Comparison of ENCODE assay signal across 1 cellular context in genomic region chr15:90954712-90955671, GRCh38.
TF ChIP-seq lines count a peak whose summit lies in the region.

RCCD1 (plus strand) TSS chr15:90954884; CDS start chr15:90956735, 1,851 bp downstream.

TF ChIP-seq in K562, 482 proteins besides CTCF, POLR2A, EP300 and RAD21 (continued from another document and continues in another):
- TF ChIP-seq GMEB1 (CRISPR knock-in tag; IDR thresholded peaks at IDR 0.05): peak; percentile 52
- TF ChIP-seq LEF1 (IDR thresholded peaks at IDR 0.05): peak; percentile 58; the same call in 1 of the 2 replicates
- TF ChIP-seq ZMIZ1 (IDR thresholded peaks at IDR 0.05; ENCODE audit: low read depth in 2 of 2, low read length in 2 of 2): peak in 1 of 2 experiments; percentile 42; a peak in 1 of 4 replicates
- 0 out of 2 replicates have a peak, but pooled peaks have one; percentile 17 for TF ChIP-seq CREB3 (tag; conservative IDR thresholded peaks at IDR 0.05; ENCODE audit: low read depth)
- TF ChIP-seq ZFP1 (CRISPR knock-in tag; IDR thresholded peaks at IDR 0.05): no peak
- no peak for TF ChIP-seq SREBF2 (CRISPR knock-in tag; IDR thresholded peaks at IDR 0.05)
- no peak for TF ChIP-seq ZBTB8A (IDR thresholded peaks at IDR 0.05; ENCODE audit: partially characterized antibody)
- peak; percentile 28; the same call in 1 of the 2 replicates for TF ChIP-seq SOX6 (IDR thresholded peaks at IDR 0.05)
- peak; percentile 89; the same call in 1 of the 2 replicates for TF ChIP-seq MTA3 (IDR thresholded peaks at IDR 0.05; ENCODE audit: borderline replicate concordance)
- no peak for TF ChIP-seq JUNB (CRISPR knock-in tag; conservative IDR thresholded peaks at IDR 0.05)
- no peak for TF ChIP-seq FOXK1 (CRISPR knock-in tag; IDR thresholded peaks at IDR 0.05; ENCODE audit: borderline replicate concordance)
- peak; percentile 2; the same call in 1 of the 2 replicates for TF ChIP-seq OTX1 (CRISPR knock-in tag; IDR thresholded peaks at IDR 0.05)
- no peak; the same call in 1 of the 2 replicates for TF ChIP-seq CAMTA2 (CRISPR knock-in tag; conservative IDR thresholded peaks at IDR 0.05)
- TF ChIP-seq RBBP5 (IDR thresholded peaks at IDR 0.05; ENCODE audit: borderline replicate concordance, insufficient read depth, low read length, poor library complexity, severe bottlenecking): peak; percentile 56
- TF ChIP-seq E4F1 (CRISPR knock-in tag; IDR thresholded peaks at IDR 0.05; ENCODE audit: borderline replicate concordance): no peak
- peak; percentile 81 for TF ChIP-seq GABPA (tag; conservative IDR thresholded peaks at IDR 0.05; ENCODE audit: low read depth)
- peak; percentile 69 for TF ChIP-seq TAF1 (IDR thresholded peaks at IDR 0.05; ENCODE audit: control insufficient read depth, extremely low read depth, insufficient read depth, low read length, severe bottlenecking)
- peak; percentile 83 for TF ChIP-seq ZNF589 (CRISPR knock-in tag; IDR thresholded peaks at IDR 0.05; ENCODE audit: low read depth)
- 0 out of 4 replicates have a peak, but pooled peaks of 1 of the 2 experiments have one; percentile 31 for TF ChIP-seq ETV6 (IDR thresholded peaks at IDR 0.05; ENCODE audit: borderline replicate concordance in 1 of 2, low read depth in 2 of 2, low read length in 1 of 2)
- TF ChIP-seq ETV6 (CRISPR knock-in tag; IDR thresholded peaks at IDR 0.05; ENCODE audit: borderline replicate concordance): no peak
- no peak for TF ChIP-seq TARDBP (IDR thresholded peaks at IDR 0.05)
- peak; percentile 99 for TF ChIP-seq EP400 (IDR thresholded peaks at IDR 0.05)
- TF ChIP-seq NKRF (IDR thresholded peaks at IDR 0.05; ENCODE audit: borderline replicate concordance): peak; percentile 84
- TF ChIP-seq TOE1 (IDR thresholded peaks at IDR 0.05; ENCODE audit: borderline replicate concordance): peak; percentile 95
- TF ChIP-seq TOE1 (CRISPR knock-in tag; IDR thresholded peaks at IDR 0.05; ENCODE audit: borderline replicate concordance, low read depth): peak; percentile 80
- peak; percentile 87 for TF ChIP-seq EGR1 (conservative IDR thresholded peaks at IDR 0.05)
- TF ChIP-seq GTF2F1 (IDR thresholded peaks at IDR 0.05; ENCODE audit: low read depth, low read length): peak; percentile 34; the same call in 1 of the 2 replicates
- TF ChIP-seq ZBTB17 (CRISPR knock-in tag; IDR thresholded peaks at IDR 0.05): peak; percentile 88
- TF ChIP-seq ZNF12 (CRISPR knock-in tag; IDR thresholded peaks at IDR 0.05): peak; percentile 84
- peak; percentile 80; the same call in 1 of the 2 replicates for TF ChIP-seq VEZF1 (CRISPR knock-in tag; IDR thresholded peaks at IDR 0.05)
- TF ChIP-seq FOXM1 (IDR thresholded peaks at IDR 0.05; ENCODE audit: low read depth): peak; percentile 99
- TF ChIP-seq FOXM1 (CRISPR knock-in tag; IDR thresholded peaks at IDR 0.05; ENCODE audit: low read depth): peak; percentile 99
- TF ChIP-seq ATF6 (CRISPR knock-in tag; IDR thresholded peaks at IDR 0.05): peak; percentile 98
- TF ChIP-seq SMAD1 (IDR thresholded peaks at IDR 0.05; ENCODE audit: low read depth, low read length, partially characterized antibody): peak; percentile 50
- peak; percentile 84 for TF ChIP-seq FIP1L1 (IDR thresholded peaks at IDR 0.05; ENCODE audit: low read depth, low read length, poor library complexity, severe bottlenecking)
- TF ChIP-seq RBM14 (IDR thresholded peaks at IDR 0.05; ENCODE audit: borderline replicate concordance, insufficient read depth, low read depth, low read length): no peak
- TF ChIP-seq TEAD1 (CRISPR knock-in tag; IDR thresholded peaks at IDR 0.05): peak in 1 of 2 experiments; percentile 65; a peak in 1 of 4 replicates
- TF ChIP-seq RCOR1 (IDR thresholded peaks at IDR 0.05; ENCODE audit: borderline replicate concordance in 1 of 2, low read depth in 2 of 2, low read length in 2 of 2): peak; percentile 52 to 66; a peak in 2 of 4 replicates
- TF ChIP-seq CBFA2T2 (conservative IDR thresholded peaks at IDR 0.05): peak; percentile 76
- TF ChIP-seq DLX4 (CRISPR knock-in tag; IDR thresholded peaks at IDR 0.05): no peak
- TF ChIP-seq MLLT1 (IDR thresholded peaks at IDR 0.05): peak in 1 of 2 experiments; percentile 9; a peak in 1 of 4 replicates
- TF ChIP-seq CHD2 (IDR thresholded peaks at IDR 0.05; ENCODE audit: low read depth, low read length): 0 out of 2 replicates have a peak, but pooled peaks have one; percentile 18
- 0 out of 2 replicates have a peak, but pooled peaks have one; percentile 60 for TF ChIP-seq HEY1 (CRISPR knock-in tag; IDR thresholded peaks at IDR 0.05; ENCODE audit: borderline replicate concordance)
- peak; percentile 73 for TF ChIP-seq DACH1 (IDR thresholded peaks at IDR 0.05; ENCODE audit: partially characterized antibody)
- no peak for TF ChIP-seq IFI16 (CRISPR knock-in tag; IDR thresholded peaks at IDR 0.05)
- TF ChIP-seq HNRNPL (IDR thresholded peaks at IDR 0.05; ENCODE audit: low read depth, low read length): peak; percentile 29; the same call in 1 of the 2 replicates
